In genomic region chr9:113538131-113538530, GRCh38 we compare ENCODE assay signal across 17 cellular contexts.
DNase-seq lines count a peak whose midpoint lies in the region; ATAC-seq and TF ChIP-seq lines count a peak whose summit lies in the region.
"Had no signal": no experiment of that assay in that cellular context is flagged by ENCODE, and none has a peak within 500 bp of the region (broad histone marks: within the 10 kb centered on the region; RNA-seq: fewer than 3 reads in every experiment).

No MANE protein-coding gene starts in this region.

- H3K27me3 ChIP-seq in left ventricle myocardium inferior (ENCODE audit: low read depth) (no peaks in the 10 kb centered on the region), right cardiac atrium (ENCODE audit: control insufficient read depth, insufficient read depth) (no peaks in the 10 kb centered on the region), spleen (replicated peaks in 1 of 7) (no peaks in the 10 kb centered on the region)
- H3K27me3 ChIP-seq: Peyer's patch had no signal

- ATAC-seq in left cardiac atrium: no peak
- no peak for ATAC-seq in right cardiac atrium
- ATAC-seq: A549, GM12878 had no signal

- H3K4me3 ChIP-seq in left ventricle myocardium inferior (no peak overlapping the region), right cardiac atrium (ENCODE audit: low read length) (no peak overlapping the region), spleen (no peak overlapping the region)
- H3K4me3 ChIP-seq: A549, GM12878, Peyer's patch had no signal

- H3K36me3 ChIP-seq in left ventricle myocardium inferior (peaks cover 26% of the 10 kb centered on the region), spleen (peaks cover 0 to 77% (median 30%) of the 10 kb centered on the region in 6 donors)

- no peaks in the 10 kb centered on the region for H3K27me3 Mint-ChIP-seq in activated naive CD4-positive, alpha-beta T cell treated with anti-CD3 and anti-CD28 coated beads, Interleukin-2, amount 10 ng/mL, durations not matched to agents 7 days and 5 days
- H3K27me3 Mint-ChIP-seq: IgD-negative memory B cell had no signal

- H3K9me3 ChIP-seq in left ventricle myocardium inferior (replicated peaks) (no peaks in the 10 kb centered on the region), right cardiac atrium (ENCODE audit: control insufficient read depth, low read length) (no peaks in the 10 kb centered on the region), spleen (no peaks in the 10 kb centered on the region)
- H3K9me3 ChIP-seq: A549, Peyer's patch had no signal

- intact Hi-C loops in left ventricle myocardium inferior (cut with micrococcal nuclease): no loop called here
- intact Hi-C loops in left cardiac atrium (cut with DNase I): no loop called here
- intact Hi-C loops in right cardiac atrium (cut with DNase I): no loop called here
- intact Hi-C loops in spleen (cut with DNase I; ENCODE audit: low total_unique reads): no loop called here

- no peak for TF ChIP-seq POLR2A in spleen (IDR thresholded peaks at IDR 0.05)

- H3K36me3 Mint-ChIP-seq in activated naive CD4-positive, alpha-beta T cell treated with anti-CD3 and anti-CD28 coated beads, Interleukin-2, amount 10 ng/mL, durations not matched to agents 7 days and 5 days: peaks cover 1% of the 10 kb centered on the region
- H3K36me3 Mint-ChIP-seq: CD14-positive monocyte, IgD-negative memory B cell had no signal

- 67% methylated on average over 5 of the region's 5 CpGs for WGBS in right cardiac atrium
- 79 to 92% (median 90%) methylated on average over 5 of the region's 5 CpGs for WGBS in spleen, 5 donors

- H3K9me3 Mint-ChIP-seq in activated naive CD4-positive, alpha-beta T cell treated with anti-CD3 and anti-CD28 coated beads, Interleukin-2, amount 10 ng/mL, durations not matched to agents 7 days and 5 days: no peaks in the 10 kb centered on the region
- H3K9me3 Mint-ChIP-seq: CD14-positive monocyte, IgD-negative memory B cell had no signal

- H3K27ac ChIP-seq in left ventricle myocardium inferior (replicated peaks) (peak overlapping the region; percentile 94), right cardiac atrium (ENCODE audit: low read length) (peak overlapping the region; percentile 21), spleen (no peak overlapping the region)
- H3K27ac ChIP-seq: A549 had no signal

- no peaks in the 10 kb centered on the region for H3K4me1 Mint-ChIP-seq in activated naive CD4-positive, alpha-beta T cell treated with anti-CD3 and anti-CD28 coated beads, Interleukin-2, amount 10 ng/mL, durations not matched to agents 7 days and 5 days

- H3K27ac Mint-ChIP-seq in activated naive CD4-positive, alpha-beta T cell treated with anti-CD3 and anti-CD28 coated beads, Interleukin-2, amount 10 ng/mL, durations not matched to agents 7 days and 5 days: no peak overlapping the region
- H3K27ac Mint-ChIP-seq: CD14-positive monocyte, IgD-negative memory B cell had no signal

- H3K4me1 ChIP-seq in left ventricle myocardium inferior (peaks cover 91% of the 10 kb centered on the region), right cardiac atrium (ENCODE audit: control insufficient read depth, insufficient read depth, low read length) (peaks cover 32% of the 10 kb centered on the region), spleen (peaks cover 16 to 94% (median 57%) of the 10 kb centered on the region in 6 donors)
- H3K4me1 ChIP-seq: A549 had no signal

- no peak for TF ChIP-seq CTCF in left ventricle myocardium inferior (IDR thresholded peaks at IDR 0.05; ENCODE audit: borderline replicate concordance)
- TF ChIP-seq CTCF in spleen (IDR thresholded peaks at IDR 0.05 in 8 of 11, conservative IDR thresholded peaks at IDR 0.05 in 3 of 11): no peak

- no peak for DNase-seq in left ventricle myocardium inferior
- DNase-seq in left cardiac atrium: no peak
- DNase-seq in right cardiac atrium: peak in 1 of 3 donors; percentile 37
- peak; percentile 53 for DNase-seq in spleen
- no peak for DNase-seq in COR-L47 (lab: John Stamatoyannopoulos, UW)
- no peak for DNase-seq in activated naive CD4-positive, alpha-beta T cell treated with anti-CD3 and anti-CD28 coated beads, Interleukin-2, amount 10 ng/mL, durations not matched to agents 7 days and 5 days
- no peak for DNase-seq in NCI-H1930 (lab: John Stamatoyannopoulos, UW)
- DNase-seq: DMS79, HCEC 1CT, NCI-H1417, NCI-H2029, NCI-H510A had no signal

- no peak overlapping the region for H3K4me3 Mint-ChIP-seq in activated naive CD4-positive, alpha-beta T cell treated with anti-CD3 and anti-CD28 coated beads, Interleukin-2, amount 10 ng/mL, durations not matched to agents 7 days and 5 days
- H3K4me3 Mint-ChIP-seq: CD14-positive monocyte, IgD-negative memory B cell had no signal

- CTCF ChIA-PET in activated naive CD4-positive, alpha-beta T cell treated with anti-CD3 and anti-CD28 coated beads, Interleukin-2, amount 10 ng/mL, durations not matched to agents 7 days and 5 days (lab: Charles Lee): interaction anchor here (1.0 kb wide), 1 partner anchor 753 kb away, joined by 3 read pairs; no protein-coding TSS in a partner anchor

Comparison
In these comparisons a context has a peak if more than half of its experiments do, and no peak if none do; other contexts are left out.
1. H3K27ac ChIP-seq: peak in left ventricle myocardium inferior (single experiment) and right cardiac atrium (single experiment); none in spleen (0 of 8).